In the genomic region with DNA sequence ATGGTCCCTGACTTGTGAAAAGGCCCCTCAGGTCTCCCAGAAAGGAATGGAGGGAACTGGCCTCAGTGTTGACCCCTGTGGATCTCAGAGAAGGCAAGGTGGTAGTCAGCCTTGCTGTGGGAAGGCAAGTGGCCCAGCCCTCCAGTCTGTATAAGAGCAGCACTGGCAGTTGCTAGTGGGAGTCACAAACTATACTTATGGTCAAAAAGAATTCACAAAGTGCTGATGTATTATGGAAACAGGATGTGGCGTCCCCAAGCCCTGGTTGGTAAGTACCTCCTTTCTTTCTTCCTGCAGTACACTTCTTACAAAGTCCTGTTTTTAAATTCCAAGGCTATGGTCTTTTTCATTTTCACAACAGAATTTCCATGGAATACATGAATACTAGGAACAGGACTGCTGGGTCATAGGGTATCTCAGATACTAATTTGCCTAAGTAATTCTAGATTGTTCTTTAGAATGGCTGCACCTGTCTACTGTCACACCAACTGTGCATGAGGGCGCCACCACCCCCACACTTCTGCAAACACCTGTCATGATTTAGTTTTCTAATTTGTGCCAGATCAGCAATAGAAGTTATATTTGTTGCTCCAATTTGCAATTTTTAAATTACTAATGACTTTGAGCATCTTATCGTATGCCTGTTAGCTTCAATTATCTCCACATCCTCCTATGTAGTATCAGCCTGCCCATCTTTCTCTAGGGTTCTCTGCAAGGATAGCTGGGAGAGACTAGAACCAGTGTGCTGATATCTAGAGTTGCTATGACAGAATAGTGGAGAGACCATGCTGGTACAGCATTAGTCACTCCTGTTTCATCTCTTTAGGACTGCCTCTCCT, we compare ENCODE assay signal across 13 cellular contexts. TPM values are rescaled to one million over a fixed set of nuclear protein-coding genes. Genes with fewer than 3 reads are reported as not detected.
A peak's percentile ranks its signal among the peaks of the same experiment; 100 is the strongest.
DNase-seq lines count a peak whose midpoint lies in the region; ATAC-seq, FAIRE-seq and TF ChIP-seq lines count a peak whose summit lies in the region.
"Had no signal": no experiment of that assay in that cellular context is flagged by ENCODE, and none has a peak within 500 bp of the region (broad histone marks: within the 10 kb centered on the region; RNA-seq: fewer than 3 reads in every experiment).

No MANE protein-coding gene starts in this region.

- H2AFZ ChIP-seq in SK-N-SH (ENCODE audit: low read depth): no peak overlapping the region

- H3K4me2 ChIP-seq in SK-N-SH: no peak overlapping the region

- no peak overlapping the region for H3K9ac ChIP-seq in SK-N-SH
- H3K9ac ChIP-seq: BLaER1 treated with 17β-estradiol and CSF1 and Interleukin-3, amounts not matched to agents 10 nM and 100 nM had no signal

- peak; percentile 59 for ATAC-seq in GM21786 (IDR thresholded peaks at IDR 0.05; ENCODE audit: unreplicated experiment)
- peak; percentile 81 for ATAC-seq in stimulated activated naive CD8-positive, alpha-beta T cell treated with anti-CD3 and anti-CD28 coated beads, Interleukin-15, Interleukin-2, amounts not matched to agents 100 U/mL and 50 U/mL, for 24 hours
- ATAC-seq in pancreas: no peak

- H3K27ac ChIP-seq in pancreas (no peak overlapping the region), SK-N-SH (ENCODE audit: low read depth in 2 of 2, low read length in 1 of 2) (no peak overlapping the region)
- H3K27ac ChIP-seq: BLaER1 treated with 17β-estradiol and CSF1 and Interleukin-3, amounts not matched to agents 10 nM and 100 nM had no signal

- no peak for DNase-seq in activated T-cell treated with anti-CD3 and anti-CD28 coated beads, Interleukin-2, amount 50 U/mL, for 24 hours
- DNase-seq in activated T-cell treated with anti-CD3 and anti-CD28 coated beads, Interleukin-2, amount 50 U/mL, for 1 hour: no peak
- peak; percentile 45 for DNase-seq in NB4 (ENCODE audit: low read depth)
- peak; percentile 17 for DNase-seq in stimulated activated naive CD8-positive, alpha-beta T cell treated with anti-CD3 and anti-CD28 coated beads, Interleukin-15, Interleukin-2, amounts not matched to agents 100 U/mL and 50 U/mL, for 24 hours
- DNase-seq in type B pancreatic cell (ENCODE audit: extremely low spot score, unreplicated experiment): no peak
- no peak for DNase-seq in pancreas
- no peak for DNase-seq in SK-N-SH
- DNase-seq: SIG-M5, substantia nigra had no signal

- no peaks in the 10 kb centered on the region for H3K9me2 ChIP-seq in SK-N-SH

- no peak for TF ChIP-seq EP300 in SK-N-SH (IDR thresholded peaks at IDR 0.05; ENCODE audit: borderline replicate concordance in 1 of 2, low read depth in 1 of 2, low read length in 1 of 2)

- no peaks in the 10 kb centered on the region for H3K9me3 Mint-ChIP-seq in activated T-cell treated with anti-CD3 and anti-CD28 coated beads, Interleukin-2, amount 50 U/mL, for 24 hours
- H3K9me3 Mint-ChIP-seq in type B pancreatic cell: no peaks in the 10 kb centered on the region

- H3K36me3 Mint-ChIP-seq in activated T-cell treated with anti-CD3 and anti-CD28 coated beads, Interleukin-2, amount 50 U/mL, for 24 hours (ENCODE audit: low read depth): no peaks in the 10 kb centered on the region
- H3K36me3 Mint-ChIP-seq in type B pancreatic cell: no peaks in the 10 kb centered on the region

- H3K4me1 ChIP-seq in pancreas (no peaks in the 10 kb centered on the region), SK-N-SH (ENCODE audit: control insufficient read depth in 1 of 2, insufficient read depth in 2 of 2, low read depth in 1 of 2, low read length in 1 of 2) (no peaks in the 10 kb centered on the region)

- no peak overlapping the region for H3K4me3 Mint-ChIP-seq in activated T-cell treated with anti-CD3 and anti-CD28 coated beads, Interleukin-2, amount 50 U/mL, for 24 hours
- no peak overlapping the region for H3K4me3 Mint-ChIP-seq in type B pancreatic cell

- intact Hi-C loops in pancreas (cut with DNase I): loop anchor here in 2 of 3 donors (10.0 kb wide), 1 partner anchor 530 kb away; no protein-coding TSS in a partner anchor

- no peak for TF ChIP-seq POLR2A in NB4 (IDR thresholded peaks at IDR 0.05; ENCODE audit: extremely low read depth, insufficient read length)

- TF ChIP-seq RAD21 in SK-N-SH (IDR thresholded peaks at IDR 0.05; ENCODE audit: low read length): no peak

- peak overlapping the region; percentile 81 for H3K27ac Mint-ChIP-seq in activated T-cell treated with anti-CD3 and anti-CD28 coated beads, Interleukin-2, amount 50 U/mL, for 24 hours
- no peak overlapping the region for H3K27ac Mint-ChIP-seq in type B pancreatic cell

- no peaks in the 10 kb centered on the region for H3K79me2 ChIP-seq in SK-N-SH (ENCODE audit: insufficient read depth)

- WGBS in pancreas, 2 donors: 76 to 85% methylated on average over 3 of the region's 3 CpGs
- WGBS in SK-N-SH (ENCODE audit: low lambda C conversion rate): 62% methylated on average over 3 of the region's 3 CpGs

- H4K20me1 ChIP-seq in SK-N-SH (ENCODE audit: insufficient read depth): no peaks in the 10 kb centered on the region

- H3K4me1 Mint-ChIP-seq in activated T-cell treated with anti-CD3 and anti-CD28 coated beads, Interleukin-2, amount 50 U/mL, for 24 hours (ENCODE audit: low read depth): peaks cover 34% of the 10 kb centered on the region
- peaks cover 15% of the 10 kb centered on the region for H3K4me1 Mint-ChIP-seq in type B pancreatic cell (ENCODE audit: unreplicated experiment)

- no peaks in the 10 kb centered on the region for H3K9me3 ChIP-seq in pancreas
- no peaks in the 10 kb centered on the region for H3K9me3 ChIP-seq in SK-N-SH
- H3K9me3 ChIP-seq: BLaER1 treated with 17β-estradiol and CSF1 and Interleukin-3, amounts not matched to agents 10 nM and 100 nM had no signal

- H3K36me3 ChIP-seq in pancreas: no peaks in the 10 kb centered on the region
- H3K36me3 ChIP-seq in SK-N-SH (replicated peaks in 1 of 2; ENCODE audit: control insufficient read depth in 1 of 2, insufficient read depth in 2 of 2, low read length in 1 of 2): no peaks in the 10 kb centered on the region
- H3K36me3 ChIP-seq: BLaER1 treated with 17β-estradiol and CSF1 and Interleukin-3, amounts not matched to agents 10 nM and 100 nM had no signal

- H3K4me3 ChIP-seq in NB4 (ENCODE audit: low read depth, low read length) (no peak overlapping the region), pancreas (no peak overlapping the region), SK-N-SH (ENCODE audit: low read depth in 2 of 2, low read length in 1 of 2) (no peak overlapping the region)
- H3K4me3 ChIP-seq: BLaER1 treated with 17β-estradiol and CSF1 and Interleukin-3, amounts not matched to agents 10 nM and 100 nM; skin epidermis had no signal

- TF ChIP-seq CTCF in NB4 (IDR thresholded peaks at IDR 0.05; ENCODE audit: low read depth, low read length) (no peak), type B pancreatic cell (conservative IDR thresholded peaks at IDR 0.05) (no peak), pancreas (IDR thresholded peaks at IDR 0.05) (no peak), SK-N-SH (IDR thresholded peaks at IDR 0.05) (no peak)

- POLR2A ChIA-PET in SK-N-SH (lab: Yijun Ruan, JAX): interaction anchor here (0.5 kb wide), 1 partner anchor 8 kb away, joined by 3 read pairs; no protein-coding TSS in a partner anchor

- no peaks in the 10 kb centered on the region for H3K27me3 ChIP-seq in pancreas
- no peaks in the 10 kb centered on the region for H3K27me3 ChIP-seq in SK-N-SH (ENCODE audit: insufficient read depth)

- H3K27me3 Mint-ChIP-seq in activated T-cell treated with anti-CD3 and anti-CD28 coated beads, Interleukin-2, amount 50 U/mL, for 24 hours: peaks cover 3% of the 10 kb centered on the region
- no peaks in the 10 kb centered on the region for H3K27me3 Mint-ChIP-seq in type B pancreatic cell

- CTCF ChIA-PET in SK-N-SH (lab: Yijun Ruan, JAX): interaction anchor here (0.6 to 2.7 kb wide), 3 partner anchors 11 to 557 kb away, joined by 3 to 7 read pairs (median 3); a partner anchor contains a TSS

- no peaks in the 10 kb centered on the region for H3F3A ChIP-seq in SK-N-SH (replicated peaks; ENCODE audit: insufficient read depth)

- FAIRE-seq in pancreas (lab: Jason Lieb, UNC): no peak
- FAIRE-seq: endothelial cell of umbilical vein had no signal

TF ChIP-seq in SK-N-SH, 30 proteins besides CTCF, POLR2A, EP300 and RAD21 (continues in another document):
- TF ChIP-seq FOSL2 (IDR thresholded peaks at IDR 0.05; ENCODE audit: borderline replicate concordance, low read depth) (no peak), SIN3A (IDR thresholded peaks at IDR 0.05; ENCODE audit: borderline replicate concordance, low read depth, low read length) (no peak), NFIC (IDR thresholded peaks at IDR 0.05; ENCODE audit: borderline replicate concordance) (no peak), TAF1 (IDR thresholded peaks at IDR 0.05; ENCODE audit: borderline replicate concordance, low read depth, low read length) (no peak), ELF1 (IDR thresholded peaks at IDR 0.05) (no peak)
- TF ChIP-seq, protein P1, sequence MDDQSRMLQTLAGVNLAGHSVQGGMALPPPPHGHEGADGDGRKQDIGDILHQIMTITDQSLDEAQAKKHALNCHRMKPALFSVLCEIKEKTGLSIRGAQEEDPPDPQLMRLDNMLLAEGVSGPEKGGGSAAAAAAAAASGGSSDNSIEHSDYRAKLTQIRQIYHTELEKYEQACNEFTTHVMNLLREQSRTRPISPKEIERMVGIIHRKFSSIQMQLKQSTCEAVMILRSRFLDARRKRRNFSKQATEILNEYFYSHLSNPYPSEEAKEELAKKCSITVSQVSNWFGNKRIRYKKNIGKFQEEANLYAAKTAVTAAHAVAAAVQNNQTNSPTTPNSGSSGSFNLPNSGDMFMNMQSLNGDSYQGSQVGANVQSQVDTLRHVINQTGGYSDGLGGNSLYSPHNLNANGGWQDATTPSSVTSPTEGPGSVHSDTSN (IDR thresholded peaks at IDR 0.05): no peak
- TF ChIP-seq, protein P2, sequence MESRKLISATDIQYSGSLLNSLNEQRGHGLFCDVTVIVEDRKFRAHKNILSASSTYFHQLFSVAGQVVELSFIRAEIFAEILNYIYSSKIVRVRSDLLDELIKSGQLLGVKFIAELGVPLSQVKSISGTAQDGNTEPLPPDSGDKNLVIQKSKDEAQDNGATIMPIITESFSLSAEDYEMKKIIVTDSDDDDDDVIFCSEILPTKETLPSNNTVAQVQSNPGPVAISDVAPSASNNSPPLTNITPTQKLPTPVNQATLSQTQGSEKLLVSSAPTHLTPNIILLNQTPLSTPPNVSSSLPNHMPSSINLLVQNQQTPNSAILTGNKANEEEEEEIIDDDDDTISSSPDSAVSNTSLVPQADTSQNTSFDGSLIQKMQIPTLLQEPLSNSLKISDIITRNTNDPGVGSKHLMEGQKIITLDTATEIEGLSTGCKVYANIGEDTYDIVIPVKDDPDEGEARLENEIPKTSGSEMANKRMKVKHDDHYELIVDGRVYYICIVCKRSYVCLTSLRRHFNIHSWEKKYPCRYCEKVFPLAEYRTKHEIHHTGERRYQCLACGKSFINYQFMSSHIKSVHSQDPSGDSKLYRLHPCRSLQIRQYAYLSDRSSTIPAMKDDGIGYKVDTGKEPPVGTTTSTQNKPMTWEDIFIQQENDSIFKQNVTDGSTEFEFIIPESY (IDR thresholded peaks at IDR 0.05; ENCODE audit: borderline replicate concordance, low read depth): no peak

RNA-seq across cellular contexts. Expression of a gene that starts 40.7 kb away (rescaled TPM):
- total RNA-seq in type B pancreatic cell (ENCODE audit: low replicate concordance) (48.9 and 55.5 TPM in 2 replicates), pancreas (10 to 100 TPM; 17.5 to 34.5 (median 24.7) TPM)
- polyA plus RNA-seq in pancreas (10 to 100 TPM; 12.7 to 23.9 TPM), SK-N-SH (2012; rRNA removed) (16.9 and 21.4 TPM in 2 replicates)
- polyA plus RNA-seq in SK-N-SH (2012; cell fraction: cytosol; rRNA removed): 24.9 and 29.6 TPM in 2 replicates
- polyA plus RNA-seq in SK-N-SH (2012; cell fraction: nucleus; rRNA removed): 14.1 and 22.9 TPM in 2 replicates

Comparison
In these comparisons a context has a peak if more than half of its experiments do, and no peak if none do; other contexts are left out.
1. DNase-seq: peak in NB4 (single experiment) and stimulated activated naive CD8-positive, alpha-beta T cell treated with anti-CD3 and anti-CD28 coated beads, Interleukin-15, Interleukin-2, amounts not matched to agents 100 U/mL and 50 U/mL, for 24 hours (single experiment); none in activated T-cell treated with anti-CD3 and anti-CD28 coated beads, Interleukin-2, amount 50 U/mL, for 24 hours (single experiment), activated T-cell treated with anti-CD3 and anti-CD28 coated beads, Interleukin-2, amount 50 U/mL, for 1 hour (single experiment), type B pancreatic cell (single experiment), pancreas (0 of 6) and SK-N-SH (single experiment).
2. ATAC-seq: peak in GM21786 (single experiment) and stimulated activated naive CD8-positive, alpha-beta T cell treated with anti-CD3 and anti-CD28 coated beads, Interleukin-15, Interleukin-2, amounts not matched to agents 100 U/mL and 50 U/mL, for 24 hours (single experiment); none in pancreas (0 of 4).